ENCODE assay signal across 9 cellular contexts in the genomic region with DNA sequence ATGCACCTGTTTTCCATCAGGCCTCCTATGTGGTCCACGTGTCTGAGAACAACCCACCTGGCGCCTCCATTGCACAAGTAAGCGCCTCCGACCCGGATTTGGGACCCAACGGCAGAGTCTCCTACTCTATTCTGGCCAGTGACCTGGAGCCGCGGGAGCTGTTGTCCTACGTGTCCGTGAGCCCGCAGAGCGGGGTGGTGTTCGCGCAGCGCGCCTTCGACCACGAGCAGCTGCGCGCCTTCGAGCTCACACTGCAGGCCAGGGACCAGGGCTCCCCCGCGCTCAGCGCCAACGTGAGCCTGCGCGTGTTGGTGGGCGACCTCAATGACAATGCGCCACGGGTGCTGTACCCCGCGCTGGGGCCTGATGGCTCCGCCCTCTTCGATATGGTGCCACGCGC. TPM values are rescaled to one million over a fixed set of nuclear protein-coding genes. Genes with fewer than 3 reads are reported as not detected.
"Had no signal": no experiment of that assay in that cellular context is flagged by ENCODE, and none has a peak within 500 bp of the region (broad histone marks: within the 10 kb centered on the region; RNA-seq: fewer than 3 reads in every experiment).

No MANE protein-coding gene starts in this region.

- H3K9ac ChIP-seq: GM23248 had no signal

- H3K27ac Mint-ChIP-seq: GM23338, H9, HFFc6 had no signal

- H3K9me3 ChIP-seq: HAP-1 had no signal

- H2AFZ ChIP-seq: GM23248, GM23338 had no signal

- H3K4me2 ChIP-seq: GM23338 had no signal

- ATAC-seq: GM23338, HCT116 had no signal

- H3K4me1 ChIP-seq: HAP-1 had no signal

- H3K4me3 ChIP-seq: GM23248, GM23338, HAP-1 had no signal

- H3K27ac ChIP-seq: GM23248 had no signal

- DNase-seq: GM23248, GOT3, H7, H9, HCEC 1CT, HFFc6 had no signal

- H3K4me3 Mint-ChIP-seq: GM23338, H9, HFFc6 had no signal

- H3K36me3 ChIP-seq: HAP-1 had no signal

RNA-seq across cellular contexts. Expression of a gene that starts 1.7 kb away (rescaled TPM):
- total RNA-seq: H7 had no signal

RNA-seq across cellular contexts. Expression of a gene that starts 12.4 kb away (rescaled TPM):
- total RNA-seq: H7 had no signal
